In genomic region chr16:69904495-69905170, GRCh38 we compare ENCODE assay signal across 24 cellular contexts. TPM values are rescaled to one million over a fixed set of nuclear protein-coding genes. Genes with fewer than 3 reads are reported as not detected.
DNase-seq lines count a peak whose midpoint lies in the region; ATAC-seq and TF ChIP-seq lines count a peak whose summit lies in the region.
"Had no signal": no experiment of that assay in that cellular context is flagged by ENCODE, and none has a peak within 500 bp of the region (broad histone marks: within the 10 kb centered on the region; RNA-seq: fewer than 3 reads in every experiment).

No MANE protein-coding gene starts in this region.

- no peak overlapping the region for H3K56ac ChIP-seq in IMR-90 (ENCODE audit: extremely low read depth, insufficient read depth, low read length)

- CTCF ChIA-PET in IMR-90 (lab: Yijun Ruan, JAX) = no interaction called here

- H4K20me1 ChIP-seq in IMR-90 (ENCODE audit: insufficient read depth, low read length) = no peaks in the 10 kb centered on the region; the same call in 1 of the 2 replicates

- ATAC-seq in IMR-90 (ENCODE audit: low read depth) (no peak), lung (ENCODE audit: insufficient read depth, low FRiP score) (peak; percentile 47)
- ATAC-seq: left lobe of liver; stimulated activated naive CD8-positive, alpha-beta T cell treated with anti-CD3 and anti-CD28 coated beads, Interleukin-15, Interleukin-2, amounts not matched to agents 100 U/mL and 50 U/mL, for 24 hours had no signal

- H4K5ac ChIP-seq in IMR-90 (ENCODE audit: low read depth, low read length) = no peak overlapping the region

- no TSS peak for BruUV-seq in IMR-90 (replicated peaks; lab: Mats Ljungman, UMichigan)

- no peaks in the 10 kb centered on the region for H3K4me1 Mint-ChIP-seq in endodermal cell

- H3K4me3 ChIP-seq in IMR-90 (ENCODE audit: insufficient read depth, low read depth, low read length) = no peak overlapping the region
- H3K4me3 ChIP-seq in lung = no peak overlapping the region
- H3K4me3 ChIP-seq in endodermal cell (ENCODE audit: low read length) = no peak overlapping the region
- no peak overlapping the region for H3K4me3 ChIP-seq in esophagus squamous epithelium
- H3K4me3 ChIP-seq: hepatocyte, right atrium auricular region, spleen had no signal

- peaks cover 0 to 7% of the 10 kb centered on the region in 2 experiments; a peak in 1 of 4 replicates for H3K79me1 ChIP-seq in IMR-90 (ENCODE audit: low read depth in 1 of 2, low read length in 2 of 2)

- H3K36me3 ChIP-seq in IMR-90 (ENCODE audit: control insufficient read depth, insufficient read depth, low read length) (peaks cover 8% of the 10 kb centered on the region), lung (ENCODE audit: control insufficient read depth in 2 of 2, insufficient read depth in 2 of 2, low read length in 2 of 2) (peaks cover 11 to 12% of the 10 kb centered on the region in 2 donors), endodermal cell (ENCODE audit: control insufficient read depth, insufficient read depth, low read length) (no peaks in the 10 kb centered on the region), esophagus squamous epithelium (peaks cover 0 to 53% (median 3%) of the 10 kb centered on the region in 3 donors)

- H4K8ac ChIP-seq in IMR-90 (ENCODE audit: low read depth in 2 of 2, low read length in 2 of 2) = no peak overlapping the region

- no peaks in the 10 kb centered on the region for H3K27me3 Mint-ChIP-seq in endodermal cell (ENCODE audit: insufficient read depth)

- H3K9me3 ChIP-seq in IMR-90 (ENCODE audit: control insufficient read depth, insufficient read depth, low read length) = no peaks in the 10 kb centered on the region
- no peaks in the 10 kb centered on the region for H3K9me3 ChIP-seq in lung (ENCODE audit: control insufficient read depth in 2 of 2, insufficient read depth in 1 of 2, low read length in 1 of 2)
- no peaks in the 10 kb centered on the region for H3K9me3 ChIP-seq in endodermal cell (ENCODE audit: control insufficient read depth, low read length)
- no peaks in the 10 kb centered on the region for H3K9me3 ChIP-seq in esophagus squamous epithelium
- H3K9me3 ChIP-seq: right atrium auricular region, spleen had no signal

- POLR2A ChIA-PET in IMR-90 (lab: Charles Lee; ENCODE audit: unreplicated experiment) = no interaction called here

- TF ChIP-seq POLR2A in IMR-90 (IDR thresholded peaks at IDR 0.05; ENCODE audit: low read depth, low read length) (no peak), erythroblast (IDR thresholded peaks at IDR 0.05; ENCODE audit: low read length) (no peak), esophagus squamous epithelium (IDR thresholded peaks at IDR 0.05) (no peak)

- H3K14ac ChIP-seq in IMR-90 (replicated peaks; ENCODE audit: low read depth, low read length) = no peak overlapping the region

- H3K9ac ChIP-seq in IMR-90 (ENCODE audit: low read depth, low read length) = no peak overlapping the region
- no peak overlapping the region for H3K9ac ChIP-seq in endodermal cell (ENCODE audit: extremely low read depth, low read length, poor library complexity, severe bottlenecking)

- H3K27ac Mint-ChIP-seq in endodermal cell = no peak overlapping the region
- H3K27ac Mint-ChIP-seq: activated T-helper 2 cell treated with anti-CD3 and anti-CD28 coated beads, Interferon-gamma antibody, Interleukin-2, Interleukin-4, amounts not matched to agents 10 μg/mL and 5 μg/mL and 100 μg/mL, durations not matched to agents 14 hours and 24 hours and 36 hours had no signal

- no peaks in the 10 kb centered on the region; the same call in none of the 2 replicates for H3K9me1 ChIP-seq in IMR-90 (ENCODE audit: insufficient read depth, low read length)

- no peaks in the 10 kb centered on the region for H3K27me3 ChIP-seq in IMR-90 (ENCODE audit: control insufficient read depth, insufficient read depth, low read length)
- H3K27me3 ChIP-seq in lung (ENCODE audit: control insufficient read depth, insufficient read depth) = no peaks in the 10 kb centered on the region
- H3K27me3 ChIP-seq in endodermal cell (ENCODE audit: control insufficient read depth, insufficient read depth, low read length, poor library complexity, severe bottlenecking) = no peaks in the 10 kb centered on the region
- H3K27me3 ChIP-seq in esophagus squamous epithelium = no peaks in the 10 kb centered on the region
- H3K27me3 ChIP-seq: hepatocyte, right atrium auricular region, spleen had no signal

- intact Hi-C loops in IMR-90 (cut with micrococcal nuclease) = loop anchor here (5.0 kb wide), 1 partner anchor 72 kb away; no protein-coding TSS in a partner anchor
- intact Hi-C loops in esophagus squamous epithelium (cut with DNase I) = no loop called here

- H2BK5ac ChIP-seq in IMR-90 (ENCODE audit: low read depth, low read length, poor library complexity, severe bottlenecking) = no peak overlapping the region

- peaks cover 42% of the 10 kb centered on the region for H3K36me3 Mint-ChIP-seq in endodermal cell (ENCODE audit: low read depth)

- no peak for TF ChIP-seq RAD21 in IMR-90 (IDR thresholded peaks at IDR 0.05; ENCODE audit: low read length)

- WGBS in IMR-90 (ENCODE audit: extremely low coverage in 2 of 2, insufficient read length in 1 of 2), 2 experiments = 79% methylated on average over 2 of the region's 9 CpGs; no CpG with 5 or more reads in 1 of the 2 experiments
- WGBS in lung, 2 donors = 80 to 88% methylated on average over 9 of the region's 9 CpGs
- 90 to 91% methylated on average over 6 to 7 of the region's 9 CpGs for WGBS in endodermal cell (ENCODE audit: insufficient coverage in 1 of 2, insufficient read length in 1 of 2), 2 experiments
- 84 to 90% methylated on average over 9 of the region's 9 CpGs for WGBS in esophagus squamous epithelium, 2 donors

- no peak overlapping the region for H3K18ac ChIP-seq in IMR-90 (ENCODE audit: low read depth, low read length)

- DNase-seq in ELF-1 (ENCODE audit: low read depth, low spot score) (peak; percentile 63), IMR-90 (no peak), erythroblast (lab: John Stamatoyannopoulos, UW) (peak; percentile 9 to 17), lung (ENCODE audit: low spot score) (no peak), putamen (ENCODE audit: low spot score) (no peak), endodermal cell (no peak), esophagus squamous epithelium (lab: John Stamatoyannopoulos, UW) (no peak), NCI-H82 (lab: John Stamatoyannopoulos, UW) (no peak)
- DNase-seq: activated CD4-positive, alpha-beta T cell treated with anti-CD3 and anti-CD28 coated beads for 4 hours; activated CD8-positive, alpha-beta memory T cell treated with anti-CD3 and anti-CD28 coated beads for 24 hours; activated naive CD4-positive, alpha-beta T cell treated with anti-CD3 and anti-CD28 coated beads, Interleukin-2, amount 50 U/mL, for 16 hours; activated T-cell treated with anti-CD3 and anti-CD28 coated beads for 4 hours; amygdala; NCI-H1417; NCI-H2081 treated with DMSO at 0.1 percent for 48 hours; NCI-H345; spleen; stimulated activated CD4-positive, alpha-beta T cell treated with anti-CD3 and anti-CD28 coated beads, Interleukin-2, amount 100 ng/mL, for 24 hours; stimulated activated naive CD8-positive, alpha-beta T cell treated with anti-CD3 and anti-CD28 coated beads, Interleukin-15, Interleukin-2, amounts not matched to agents 100 U/mL and 50 U/mL, for 24 hours; T-helper 9 cell had no signal

- H3K4me3 Mint-ChIP-seq in endodermal cell = no peak overlapping the region

- H4K91ac ChIP-seq in IMR-90 (ENCODE audit: insufficient read depth, low read depth, low read length) = no peak overlapping the region

- H2BK15ac ChIP-seq in IMR-90 (ENCODE audit: low read depth, low read length) = peak overlapping the region; percentile 92; the same call in 2 of the 3 replicates

- H2AK9ac ChIP-seq in IMR-90 (replicated peaks; ENCODE audit: low read depth, low read length, poor library complexity) = no peak overlapping the region

- H3K9me3 Mint-ChIP-seq in endodermal cell = no peaks in the 10 kb centered on the region
- H3K9me3 Mint-ChIP-seq: activated T-helper 2 cell treated with anti-CD3 and anti-CD28 coated beads, Interferon-gamma antibody, Interleukin-2, Interleukin-4, amounts not matched to agents 10 μg/mL and 5 μg/mL and 100 μg/mL, durations not matched to agents 14 hours and 24 hours and 36 hours had no signal

- H2BK20ac ChIP-seq in IMR-90 (ENCODE audit: low read depth, low read length) = no peak overlapping the region; the same call in 1 of the 2 replicates

- no peak for TF ChIP-seq CTCF in IMR-90 (conservative IDR thresholded peaks at IDR 0.05; ENCODE audit: low read depth, low read length)
- TF ChIP-seq CTCF in lung (IDR thresholded peaks at IDR 0.05; ENCODE audit: control extremely low read depth, extremely low read depth) = no peak
- TF ChIP-seq CTCF in endodermal cell (conservative IDR thresholded peaks at IDR 0.05) = no peak
- no peak for TF ChIP-seq CTCF in esophagus squamous epithelium (IDR thresholded peaks at IDR 0.05)

- no peak overlapping the region for H3K23ac ChIP-seq in IMR-90 (ENCODE audit: low read depth, low read length)

- dilution Hi-C loops in IMR-90 (cut with HindIII; ENCODE audit: low sequenced_read_pairs, unreplicated experiment) = no loop called here

- in situ Hi-C loops in IMR-90 (cut with MboI; ENCODE audit: low sequenced_read_pairs) = no loop called here

- H3K27ac ChIP-seq in IMR-90 (ENCODE audit: insufficient read depth, low read length) = no peak overlapping the region
- H3K27ac ChIP-seq in lung (ENCODE audit: low read depth in 1 of 2, low read length in 1 of 2) = no peak overlapping the region
- H3K27ac ChIP-seq in endodermal cell (ENCODE audit: low read depth, low read length) = no peak overlapping the region
- no peak overlapping the region for H3K27ac ChIP-seq in esophagus squamous epithelium
- H3K27ac ChIP-seq: right atrium auricular region, spleen had no signal

- no peak overlapping the region for H2AFZ ChIP-seq in IMR-90 (replicated peaks; ENCODE audit: low read length, poor library complexity)
- H2AFZ ChIP-seq: hepatocyte had no signal

- peak overlapping the region; percentile 45; the same call in 1 of the 2 replicates for H2AK5ac ChIP-seq in IMR-90 (ENCODE audit: low read depth, low read length)

- no peak overlapping the region; the same call in 1 of the 2 replicates for H2BK120ac ChIP-seq in IMR-90 (ENCODE audit: low read depth, low read length)

- H3K4ac ChIP-seq in IMR-90 (ENCODE audit: low read depth, low read length) = peak overlapping the region; percentile 41

- no peak overlapping the region for H3K4me2 ChIP-seq in IMR-90 (ENCODE audit: low read depth, low read length)
- H3K4me2 ChIP-seq: hepatocyte had no signal

- peaks cover 12% of the 10 kb centered on the region for H3K4me1 ChIP-seq in IMR-90 (ENCODE audit: control insufficient read depth, insufficient read depth, low read length)
- H3K4me1 ChIP-seq in lung (ENCODE audit: control insufficient read depth in 2 of 2, insufficient read depth in 2 of 2, low read length in 2 of 2) = no peaks in the 10 kb centered on the region
- H3K4me1 ChIP-seq in endodermal cell (ENCODE audit: control insufficient read depth, insufficient read depth, low read length) = no peaks in the 10 kb centered on the region
- H3K4me1 ChIP-seq in esophagus squamous epithelium = peaks cover 0 to 4% (median 0%) of the 10 kb centered on the region in 3 donors
- H3K4me1 ChIP-seq: right atrium auricular region, spleen had no signal

RNA-seq across cellular contexts. Expression of gene CLEC18A, which starts 46.5 kb away (rescaled TPM):
- total RNA-seq in IMR-90 (2012; rRNA removed) = under 0.01 TPM in 1 of 2 replicates, not detected in the other
- 0.04 TPM in 1 of 2 replicates, not detected in the other for polyA plus RNA-seq in IMR-90 (2012; rRNA removed)
- 0.02 TPM in 1 of 2 replicates, not detected in the other for polyA plus RNA-seq in IMR-90 (2012; cell fraction: cytosol; rRNA removed)
- polyA plus RNA-seq in IMR-90 (2012; cell fraction: nucleus; rRNA removed; ENCODE audit: low replicate concordance) = 0.41 and 0.85 TPM in 2 replicates
- 1 to 10 TPM; 1.4 to 1.6 TPM for total RNA-seq in lung
- 1 to 10 TPM; 1.2 to 2.9 TPM for polyA plus RNA-seq in lung
- 1 to 10 TPM; 2.0 to 2.2 TPM for total RNA-seq in endodermal cell
- 10.1 TPM for polyA plus RNA-seq in endodermal cell (2013, experiment 1 of 2)
- 14.7 TPM for polyA plus RNA-seq in endodermal cell (2013, experiment 2 of 2)
- 1 to 10 TPM in 2 of 4 donors, under 1 TPM in 2; 0.45 to 1.3 (median 0.99) TPM for total RNA-seq in esophagus squamous epithelium

Comparison
In these comparisons a context has a peak if more than half of its experiments do, and no peak if none do; other contexts are left out.
1. DNase-seq: peak in ELF-1 (single experiment) and erythroblast (2 of 2); none in IMR-90 (single experiment), lung (single experiment), putamen (single experiment), endodermal cell (single experiment), esophagus squamous epithelium (single experiment) and NCI-H82 (single experiment).